Comparison of ENCODE assay signal across 8 cellular contexts in genomic region chr7:25851332-25852248, GRCh38.
DNase-seq lines count a peak whose midpoint lies in the region; ATAC-seq and TF ChIP-seq lines count a peak whose summit lies in the region.

No MANE protein-coding gene starts in this region.

- peaks cover 4% of the 10 kb centered on the region for H3K79me2 ChIP-seq in osteoblast (ENCODE audit: insufficient read depth, low read length)

- no peaks in the 10 kb centered on the region for H4K20me1 ChIP-seq in osteoblast (ENCODE audit: insufficient read depth, low read length)

- TF ChIP-seq CTCF in RWPE1 (conservative IDR thresholded peaks at IDR 0.05; ENCODE audit: low read depth) (peak; percentile 89), osteoblast (IDR thresholded peaks at IDR 0.05; ENCODE audit: extremely low read depth, low read depth, low read length) (peak; percentile 91), vagina (IDR thresholded peaks at IDR 0.05) (peak; percentile 55 to 80 (median 72))

- no peak for TF ChIP-seq POLR2A in vagina (IDR thresholded peaks at IDR 0.05)

- H3K4me3 Mint-ChIP-seq in activated naive CD4-positive, alpha-beta T cell treated with anti-CD3 and anti-CD28 coated beads, Interleukin-2, amount 50 U/mL, for 24 hours = peak overlapping the region; percentile 76

- H3K4me1 ChIP-seq in osteoblast (ENCODE audit: insufficient read depth, low read length) (peaks cover 79% of the 10 kb centered on the region), vagina (peaks cover 52% of the 10 kb centered on the region)

- H3K9me3 Mint-ChIP-seq in activated naive CD4-positive, alpha-beta T cell treated with anti-CD3 and anti-CD28 coated beads, Interleukin-2, amount 50 U/mL, for 24 hours = no peaks in the 10 kb centered on the region

- H2AFZ ChIP-seq in osteoblast (ENCODE audit: low read length) = peak overlapping the region; percentile 83

- H3K4me2 ChIP-seq in osteoblast (ENCODE audit: insufficient read depth, low read length) = peak overlapping the region; percentile 75

- CTCF ChIA-PET in RWPE1 (lab: Yijun Ruan, JAX) = interaction anchor here (0.6 to 2.4 kb wide), 15 partner anchors 12 to 593 kb away, joined by 3 to 15 read pairs (median 4); no protein-coding TSS in a partner anchor

- H3K36me3 ChIP-seq in osteoblast (ENCODE audit: insufficient read depth, low read length) (no peaks in the 10 kb centered on the region), vagina (no peaks in the 10 kb centered on the region)

- H3K4me3 ChIP-seq in osteoblast (ENCODE audit: insufficient read depth, low read length) (peak overlapping the region; percentile 64), vagina (peak overlapping the region; percentile 9 to 19)

- peaks cover 49% of the 10 kb centered on the region for H3K27me3 Mint-ChIP-seq in activated naive CD4-positive, alpha-beta T cell treated with anti-CD3 and anti-CD28 coated beads, Interleukin-2, amount 50 U/mL, for 24 hours

- no peaks in the 10 kb centered on the region for H3K36me3 Mint-ChIP-seq in activated naive CD4-positive, alpha-beta T cell treated with anti-CD3 and anti-CD28 coated beads, Interleukin-2, amount 50 U/mL, for 24 hours

- H3K27ac ChIP-seq in RWPE1 = no peak overlapping the region
- H3K27ac ChIP-seq in osteoblast (ENCODE audit: low read depth, low read length) = peak overlapping the region; percentile 62
- peak overlapping the region; percentile 46 for H3K27ac ChIP-seq in vagina

- DNase-seq in CD1c-positive myeloid dendritic cell (ENCODE audit: extremely low spot score) = peak; percentile 76
- DNase-seq in Kasumi-1 (lab: John Stamatoyannopoulos, UW) = peak; percentile 74 to 77
- DNase-seq in RWPE1 (ENCODE audit: low spot score) = peak; percentile 69
- peak; percentile 66 to 95 (median 87) for DNase-seq in head of caudate nucleus
- DNase-seq in osteoblast (ENCODE audit: insufficient read length, low spot score, missing footprints) = peak; percentile 89
- DNase-seq in vagina (ENCODE audit: extremely low spot score in 2 of 2) = no peak

- intact Hi-C loops in head of caudate nucleus (cut with DNase I) = loop anchor here (2.0 to 5.0 kb wide), 4 partner anchors 129 to 594 kb away; no protein-coding TSS in a partner anchor
- intact Hi-C loops in vagina (cut with DNase I) = loop anchor here (5.0 to 10.0 kb wide), 3 partner anchors 289 to 1313 kb away; partner anchors contain the start of gene HOXA9

- POLR2A ChIA-PET in RWPE1 (lab: Yijun Ruan, JAX; ENCODE audit: low non-redundant PET) = no interaction called here

- peak; percentile 80 for ATAC-seq in GM19438 (IDR thresholded peaks at IDR 0.05; ENCODE audit: low read depth, unreplicated experiment)

- H3K9me3 ChIP-seq in osteoblast (ENCODE audit: low read depth, low read length) (no peaks in the 10 kb centered on the region), vagina (no peaks in the 10 kb centered on the region)

- H3K27me3 ChIP-seq in osteoblast (ENCODE audit: insufficient read depth, low read length) (no peaks in the 10 kb centered on the region), vagina (peaks cover 8% of the 10 kb centered on the region)

- peaks cover 21% of the 10 kb centered on the region for H3K4me1 Mint-ChIP-seq in activated naive CD4-positive, alpha-beta T cell treated with anti-CD3 and anti-CD28 coated beads, Interleukin-2, amount 50 U/mL, for 24 hours

- H3K27ac Mint-ChIP-seq in activated naive CD4-positive, alpha-beta T cell treated with anti-CD3 and anti-CD28 coated beads, Interleukin-2, amount 50 U/mL, for 24 hours = peak overlapping the region; percentile 88

Comparison
In these comparisons a context has a peak if more than half of its experiments do, and no peak if none do; other contexts are left out.
1. DNase-seq: peak in CD1c-positive myeloid dendritic cell (single experiment), Kasumi-1 (2 of 2), RWPE1 (single experiment), head of caudate nucleus (42 of 42) and osteoblast (single experiment); none in vagina (0 of 2).
2. Peak in every context shown above with its lines, with median percentiles within 50 percentile points of each other: CTCF ChIP-seq.